Comparison of ENCODE assay signal across 8 cellular contexts in genomic region chr9:113593682-113594281, GRCh38.
DNase-seq lines count a peak whose midpoint lies in the region; ATAC-seq, FAIRE-seq and TF ChIP-seq lines count a peak whose summit lies in the region.

No MANE protein-coding gene starts in this region.

- H3K9me3 ChIP-seq in MG63 = no peaks in the 10 kb centered on the region
- H3K9me3 ChIP-seq in left ventricle myocardium inferior (replicated peaks) = no peaks in the 10 kb centered on the region
- no peaks in the 10 kb centered on the region for H3K9me3 ChIP-seq in pancreas
- H3K9me3 ChIP-seq in OCI-LY7 (ENCODE audit: low read length) = no peaks in the 10 kb centered on the region

- H3K27me3 ChIP-seq in MG63 = no peaks in the 10 kb centered on the region
- no peaks in the 10 kb centered on the region for H3K27me3 ChIP-seq in left ventricle myocardium inferior (ENCODE audit: low read depth)
- H3K27me3 ChIP-seq in pancreas = no peaks in the 10 kb centered on the region

- H3K4me2 ChIP-seq in OCI-LY7 (ENCODE audit: low read length) = no peak overlapping the region

- BruUV-seq in OCI-LY7 (replicated peaks; lab: Mats Ljungman, UMichigan) = no TSS peak

- WGBS in pancreas, 2 donors = 4 to 25% methylated on average over 15 of the region's 15 CpGs

- H2AFZ ChIP-seq in OCI-LY7 (ENCODE audit: low read length) = no peak overlapping the region

- intact Hi-C loops in left ventricle myocardium inferior (cut with micrococcal nuclease) (no loop called here), pancreas (cut with DNase I) (loop anchor here in 1 of 3 donors (5.0 kb wide), 1 partner anchor 64 kb away; no protein-coding TSS in a partner anchor), OCI-LY7 (cut with micrococcal nuclease; ENCODE audit: unreplicated experiment) (no loop called here)

- CTCF ChIA-PET in OCI-LY7 (lab: Charles Lee; ENCODE audit: unreplicated experiment) = interaction anchor here (0.6 to 1.2 kb wide), 2 partner anchors 61 to 62 kb away, joined by 4 read pairs; no protein-coding TSS in a partner anchor

- no peaks in the 10 kb centered on the region for H3K9me2 ChIP-seq in OCI-LY7 (ENCODE audit: insufficient read depth, low read length)

- POLR2A ChIA-PET in OCI-LY7 (lab: Charles Lee) = interaction anchor here (1.2 kb wide), 1 partner anchor 47 kb away, joined by 3 read pairs; no protein-coding TSS in a partner anchor

- DNase-seq in EH (ENCODE audit: low read depth) (peak; percentile 100), MG63 (peak; percentile 98), anterior cingulate cortex (lab: John Stamatoyannopoulos, UW) (peak; percentile 24 to 96 (median 86)), left ventricle myocardium inferior (peak; percentile 95), pancreas (peak; percentile 83 to 95 (median 94)), OCI-LY7 (ENCODE audit: low spot score) (no peak)
- no peak for DNase-seq in stimulated activated CD4-positive, alpha-beta T cell treated with anti-CD3 and anti-CD28 coated beads, Interleukin-4, amount 100 ng/mL, for 24 hours

- peaks cover 43% of the 10 kb centered on the region for H3K36me3 ChIP-seq in MG63
- peaks cover 31% of the 10 kb centered on the region for H3K36me3 ChIP-seq in left ventricle myocardium inferior
- H3K36me3 ChIP-seq in pancreas = peaks cover 7 to 24% (median 10%) of the 10 kb centered on the region in 3 donors
- H3K36me3 ChIP-seq in OCI-LY7 (ENCODE audit: insufficient read depth, low read length) = no peaks in the 10 kb centered on the region; the same call in 1 of the 2 replicates

- peak; percentile 50 for ATAC-seq in GM21717 (IDR thresholded peaks at IDR 0.05; ENCODE audit: unreplicated experiment)
- ATAC-seq in pancreas = peak; percentile 89 to 93 (median 90)

- H3K27ac ChIP-seq in left ventricle myocardium inferior (replicated peaks) = peak overlapping the region; percentile 94
- peak overlapping the region; percentile 39 to 86 (median 68) for H3K27ac ChIP-seq in pancreas
- H3K27ac ChIP-seq in OCI-LY7 (ENCODE audit: low read depth, low read length, poor library complexity, severe bottlenecking) = no peak overlapping the region

- no peak for FAIRE-seq in pancreas (lab: Jason Lieb, UNC)

- no peaks in the 10 kb centered on the region for H3K79me2 ChIP-seq in OCI-LY7 (ENCODE audit: insufficient read depth, low read depth, low read length)

- peaks cover 97% of the 10 kb centered on the region for H3K4me1 ChIP-seq in left ventricle myocardium inferior
- H3K4me1 ChIP-seq in pancreas = peaks cover 0 to 12% (median 7%) of the 10 kb centered on the region in 3 donors
- H3K4me1 ChIP-seq in OCI-LY7 (ENCODE audit: insufficient read depth, low read length, poor library complexity, severe bottlenecking) = peaks cover 6% of the 10 kb centered on the region

- TF ChIP-seq CTCF in left ventricle myocardium inferior (IDR thresholded peaks at IDR 0.05; ENCODE audit: borderline replicate concordance) (no peak), pancreas (IDR thresholded peaks at IDR 0.05) (no peak), OCI-LY7 (conservative IDR thresholded peaks at IDR 0.05; ENCODE audit: low read length) (no peak)

- H4K20me1 ChIP-seq in OCI-LY7 (ENCODE audit: insufficient read depth, low read length) = no peaks in the 10 kb centered on the region

- H3K4me3 ChIP-seq in MG63 = peak overlapping the region; percentile 67
- H3K4me3 ChIP-seq in left ventricle myocardium inferior = peak overlapping the region; percentile 82
- peak overlapping the region; percentile 31 to 52 (median 42) for H3K4me3 ChIP-seq in pancreas
- H3K4me3 ChIP-seq in OCI-LY7 (ENCODE audit: low read depth, low read length, poor library complexity, severe bottlenecking) = no peak overlapping the region

Comparison
In these comparisons a context has a peak if more than half of its experiments do, and no peak if none do; other contexts are left out.
1. DNase-seq: peak in EH (single experiment), MG63 (single experiment), anterior cingulate cortex (58 of 58), left ventricle myocardium inferior (single experiment) and pancreas (6 of 6); none in OCI-LY7 (single experiment) and stimulated activated CD4-positive, alpha-beta T cell treated with anti-CD3 and anti-CD28 coated beads, Interleukin-4, amount 100 ng/mL, for 24 hours (single experiment).